ENCODE assay signal across 9 cellular contexts in the genomic region with DNA sequence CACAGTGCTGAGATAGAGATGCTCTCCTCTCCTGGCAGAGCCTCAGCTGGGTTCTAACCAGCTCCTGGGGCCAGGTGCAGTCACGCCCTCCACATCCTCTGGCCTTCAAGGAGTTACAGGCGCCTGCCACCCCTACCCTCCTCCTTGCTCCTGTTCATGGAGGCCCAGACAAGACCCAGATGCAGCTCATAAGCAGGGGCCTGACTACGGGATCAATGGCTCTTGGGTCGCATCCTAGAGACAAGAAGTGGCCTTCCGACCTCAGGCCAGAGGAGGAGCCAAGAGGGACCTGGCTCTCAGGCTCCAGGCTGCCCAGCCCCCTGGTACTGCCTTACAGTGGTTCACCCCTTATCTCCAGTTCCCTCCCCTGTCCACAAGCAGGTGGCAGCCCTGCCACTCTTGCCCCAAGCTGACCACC. TPM values are rescaled to one million over a fixed set of nuclear protein-coding genes. Genes with fewer than 3 reads are reported as not detected.
DNase-seq lines count a peak whose midpoint lies in the region; ATAC-seq and TF ChIP-seq lines count a peak whose summit lies in the region.
"Had no signal": no experiment of that assay in that cellular context is flagged by ENCODE, and none has a peak within 500 bp of the region (broad histone marks: within the 10 kb centered on the region; RNA-seq: fewer than 3 reads in every experiment).

No MANE protein-coding gene starts in this region.

- H2AFZ ChIP-seq in hepatocyte = no peak overlapping the region

- H3K4me3 Mint-ChIP-seq in T-cell = peak overlapping the region; percentile 96 to 100 (median 99)

- TF ChIP-seq CTCF in hepatocyte (IDR thresholded peaks at IDR 0.05; ENCODE audit: poor library complexity) (no peak), stomach (IDR thresholded peaks at IDR 0.05) (no peak)

- no peak overlapping the region for H3K4me3 ChIP-seq in hepatocyte
- peak overlapping the region; percentile 23 to 48 (median 44) for H3K4me3 ChIP-seq in stomach

- no peak for TF ChIP-seq EP300 in stomach (IDR thresholded peaks at IDR 0.05)

- DNase-seq in activated CD4-positive, CD25-positive, alpha-beta regulatory T cell (lab: John Stamatoyannopoulos, UW) = no peak
- no peak for DNase-seq in T-cell
- no peak for DNase-seq in hepatocyte (ENCODE audit: low spot score)
- no peak for DNase-seq in stomach
- no peak for DNase-seq in activated effector memory CD4-positive, alpha-beta T cell treated with anti-CD3 and anti-CD28 coated beads, Interleukin-2, amount 50 U/mL, for 16 hours

- no peaks in the 10 kb centered on the region for H3K36me3 ChIP-seq in hepatocyte (replicated peaks; ENCODE audit: insufficient read depth, low read depth)
- H3K36me3 ChIP-seq in stomach = peaks cover under 1 to 15% (median 12%) of the 10 kb centered on the region in 4 donors

- H3K4me1 Mint-ChIP-seq in T-cell = peaks cover 48 to 60% (median 52%) of the 10 kb centered on the region in 3 donors

- H4K20me1 ChIP-seq in hepatocyte (ENCODE audit: insufficient read depth, poor library complexity, severe bottlenecking) = no peaks in the 10 kb centered on the region

- H3K27me3 ChIP-seq in hepatocyte (no peaks in the 10 kb centered on the region), stomach (no peaks in the 10 kb centered on the region)

- peak overlapping the region; percentile 100 for H3K27ac Mint-ChIP-seq in T-cell

- peak; percentile 26 to 29 for ATAC-seq in activated CD4-positive, CD25-positive, alpha-beta regulatory T cell treated with anti-CD3 and anti-CD28 coated beads, Interleukin-2, amount 50 U/mL, for 24 hours
- ATAC-seq in T-cell (replicated peaks in 1 of 4) (peak; percentile 43 to 57 (median 47)), GM21515 (IDR thresholded peaks at IDR 0.05; ENCODE audit: unreplicated experiment) (no peak), GM19395 (IDR thresholded peaks at IDR 0.05; ENCODE audit: unreplicated experiment) (no peak)

- TF ChIP-seq POLR2A in stomach (IDR thresholded peaks at IDR 0.05) = no peak

- H3K9me3 Mint-ChIP-seq in T-cell = no peaks in the 10 kb centered on the region

- intact Hi-C loops in stomach (cut with DNase I; ENCODE audit: low total_unique reads) = no loop called here

- no peaks in the 10 kb centered on the region for H3K27me3 Mint-ChIP-seq in T-cell

- peaks cover 16% of the 10 kb centered on the region for H3K79me2 ChIP-seq in hepatocyte

- no peaks in the 10 kb centered on the region for H3K9me2 ChIP-seq in hepatocyte (replicated peaks; ENCODE audit: insufficient read depth)

- H3K4me2 ChIP-seq in hepatocyte = no peak overlapping the region

- POLR2A ChIA-PET in T-cell (lab: Charles Lee) = no interaction called here

- peak overlapping the region; percentile 58 for H3K27ac ChIP-seq in hepatocyte
- H3K27ac ChIP-seq in stomach = peak overlapping the region; percentile 9 to 85 (median 77)
- H3K27ac ChIP-seq: 22Rv1 had no signal

- CTCF ChIA-PET in T-cell (lab: Charles Lee) = no interaction called here

- H3K4me1 ChIP-seq in hepatocyte (ENCODE audit: insufficient read depth) (peaks cover 52% of the 10 kb centered on the region), stomach (peaks cover 5 to 89% (median 62%) of the 10 kb centered on the region in 4 donors)

- WGBS in hepatocyte (ENCODE audit: low lambda C conversion rate, missing lambda C conversion rate) = 82% methylated on average over 4 of the region's 5 CpGs
- 56 to 80% (median 75%) methylated on average over 2 to 5 of the region's 5 CpGs for WGBS in stomach, 5 donors

- no peaks in the 10 kb centered on the region for H3K9me3 ChIP-seq in hepatocyte (ENCODE audit: low read depth)
- H3K9me3 ChIP-seq in stomach = no peaks in the 10 kb centered on the region

- peaks cover 8% of the 10 kb centered on the region for H3K36me3 Mint-ChIP-seq in T-cell

RNA-seq across cellular contexts. Expression of a gene that starts 23.0 kb away (rescaled TPM):
- total RNA-seq in T-cell (100 to 1,000 TPM in 3 of 5 donors, 10 to 100 TPM in 2; 56.4 to 120 (median 113) TPM), hepatocyte (27.9 and 78.1 TPM in 2 replicates), stomach (100 to 1,000 TPM in 2 of 5 donors, 10 to 100 TPM in 3; 25.9 to 390 (median 65.3) TPM)
- polyA plus RNA-seq in hepatocyte (21.1 and 24.4 TPM in 2 replicates), stomach (10 to 100 TPM in 2 of 3 donors, 1 to 10 TPM in 1; 7.7 to 45.9 (median 13.0) TPM)

Comparison
In these comparisons a context has a peak if more than half of its experiments do, and no peak if none do; other contexts are left out.
1. ATAC-seq: peak in activated CD4-positive, CD25-positive, alpha-beta regulatory T cell treated with anti-CD3 and anti-CD28 coated beads, Interleukin-2, amount 50 U/mL, for 24 hours (2 of 2) and T-cell (4 of 4); none in GM21515 (single experiment) and GM19395 (single experiment).